15 cellular contexts compared by ENCODE assay signal in the genomic region with DNA sequence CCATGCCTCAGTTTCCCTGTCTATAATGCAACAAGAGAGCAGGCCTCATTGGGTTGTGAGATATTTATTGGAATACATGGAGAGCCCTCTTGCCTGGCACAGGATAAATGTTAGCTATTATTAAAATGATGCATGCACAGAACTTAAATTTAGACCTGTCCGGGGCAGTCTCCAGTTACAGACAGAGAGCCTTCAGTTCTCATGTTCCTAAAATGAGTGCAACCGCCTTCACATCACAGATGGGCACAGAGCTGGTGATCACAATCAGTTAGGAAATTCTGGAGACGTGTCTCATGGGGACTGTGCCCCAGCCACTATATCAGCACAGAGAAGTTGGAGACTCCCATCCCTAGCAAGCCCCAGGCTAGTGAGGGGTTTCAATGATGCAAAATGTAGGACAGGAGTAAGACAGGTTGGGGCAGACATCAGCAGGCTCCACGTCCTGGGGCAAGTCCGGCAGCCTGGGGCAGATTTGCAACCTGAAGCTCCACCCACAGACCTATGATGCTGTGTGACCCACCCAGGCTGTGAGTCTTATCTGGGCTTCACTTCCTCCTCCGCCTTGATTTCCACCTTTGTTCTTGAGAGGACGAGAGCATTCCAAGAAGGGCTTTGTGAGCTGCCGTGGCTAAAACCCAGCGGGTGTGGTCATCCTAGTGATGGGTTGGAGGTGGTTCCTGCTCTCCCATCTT. TPM values are rescaled to one million over a fixed set of nuclear protein-coding genes. Genes with fewer than 3 reads are reported as not detected.
DNase-seq lines count a peak whose midpoint lies in the region; ATAC-seq lines count a peak whose summit lies in the region.
"Had no signal": no experiment of that assay in that cellular context is flagged by ENCODE, and none has a peak within 500 bp of the region (broad histone marks: within the 10 kb centered on the region; RNA-seq: fewer than 3 reads in every experiment).

No MANE protein-coding gene starts in this region.

- H3K36me3 ChIP-seq in skeletal muscle tissue (ENCODE audit: control insufficient read depth in 3 of 3, insufficient read depth in 3 of 3, low read length in 3 of 3) = no peaks in the 10 kb centered on the region

- H3K27ac ChIP-seq in skeletal muscle tissue (ENCODE audit: low read depth, low read length) = peak overlapping the region; percentile 96

- no peaks in the 10 kb centered on the region for H3K9me3 ChIP-seq in skeletal muscle tissue (ENCODE audit: control insufficient read depth in 3 of 3, low read length in 3 of 3)

- peak overlapping the region; percentile 10 to 78 (median 46) for H3K9ac ChIP-seq in skeletal muscle tissue (ENCODE audit: low read depth in 1 of 3, low read length in 3 of 3)

- H3K4me1 ChIP-seq in skeletal muscle tissue (ENCODE audit: control insufficient read depth in 3 of 3, insufficient read depth in 3 of 3, low read length in 3 of 3) = peaks cover 36 to 72% (median 64%) of the 10 kb centered on the region in 3 donors

- H3K27me3 ChIP-seq in skeletal muscle tissue (ENCODE audit: control insufficient read depth in 3 of 3, insufficient read depth in 3 of 3, low read length in 3 of 3) = no peaks in the 10 kb centered on the region

- peak; percentile 18 for DNase-seq in Ammon's horn (ENCODE audit: low spot score)
- DNase-seq in DMS 273 treated with DMSO at 0.1 percent for 48 hours (lab: John Stamatoyannopoulos, UW) = peak; percentile 20
- DNase-seq in myocyte (ENCODE audit: low read depth) = peak; percentile 76
- no peak for DNase-seq in NCI-H2196 (lab: John Stamatoyannopoulos, UW; ENCODE audit: unreplicated experiment)
- DNase-seq in NCI-H1436 treated with DMSO at 0.1 percent for 48 hours (lab: John Stamatoyannopoulos, UW) = no peak
- DNase-seq: CD4-positive, alpha-beta memory T cell; DND-41; GDM1; GOT3; NCI-H1417 treated with DMSO at 0.1 percent for 48 hours; NCI-H2029 had no signal

- peak overlapping the region; percentile 18 to 62 (median 55) for H3K4me3 ChIP-seq in skeletal muscle tissue (ENCODE audit: low read length in 3 of 3)
- H3K4me3 ChIP-seq: GM12878, K562 had no signal

- no peak for ATAC-seq in GM21723 (IDR thresholded peaks at IDR 0.05; ENCODE audit: unreplicated experiment)
- ATAC-seq: GM12878, K562 had no signal

RNA-seq across cellular contexts. Expression of gene CXCL12, which starts 49.4 kb away (rescaled TPM):
- 8.1 and 9.1 TPM in 2 replicates for total RNA-seq in myocyte
- 7.8 TPM for polyA plus RNA-seq in myocyte (2012)
- total RNA-seq in skeletal muscle tissue = 83.5 TPM
- total RNA-seq: CD4-positive, alpha-beta memory T cell had no signal
- polyA plus RNA-seq: CD4-positive, alpha-beta memory T cell; K562 had no signal

Comparison
In these comparisons a context has a peak if more than half of its experiments do, and no peak if none do; other contexts are left out.
1. DNase-seq: peak in Ammon's horn (single experiment), DMS 273 treated with DMSO at 0.1 percent for 48 hours (single experiment) and myocyte (single experiment); none in NCI-H2196 (single experiment) and NCI-H1436 treated with DMSO at 0.1 percent for 48 hours (single experiment).